ENCODE assay signal across 14 cellular contexts in genomic region chr22:37017356-37017755, GRCh38. TPM values are rescaled to one million over a fixed set of nuclear protein-coding genes. Genes with fewer than 3 reads are reported as not detected.
A peak's percentile ranks its signal among the peaks of the same experiment; 100 is the strongest.
DNase-seq lines count a peak whose midpoint lies in the region; ATAC-seq and TF ChIP-seq lines count a peak whose summit lies in the region.
"Had no signal": no experiment of that assay in that cellular context is flagged by ENCODE, and none has a peak within 500 bp of the region (broad histone marks: within the 10 kb centered on the region; RNA-seq: fewer than 3 reads in every experiment).

No MANE protein-coding gene starts in this region.

- WGBS in mammary epithelial cell (ENCODE audit: low coverage, missing lambda C conversion rate) = 96% methylated on average over 9 of the region's 10 CpGs

- ATAC-seq in HG02571 (IDR thresholded peaks at IDR 0.05; ENCODE audit: unreplicated experiment) = no peak
- no peak for ATAC-seq in GM18867 (IDR thresholded peaks at IDR 0.05; ENCODE audit: unreplicated experiment)

- H3K36me3 Mint-ChIP-seq in MCF 10A (ENCODE audit: insufficient read depth, unreplicated experiment) (no peaks in the 10 kb centered on the region), type B pancreatic cell (no peaks in the 10 kb centered on the region)

- H3K4me3 Mint-ChIP-seq in MCF 10A (ENCODE audit: unreplicated experiment) (peak overlapping the region; percentile 33), type B pancreatic cell (peak overlapping the region; percentile 68)
- H3K4me3 Mint-ChIP-seq: stimulated activated naive CD8-positive, alpha-beta T cell treated with anti-CD3 and anti-CD28 coated beads, Interleukin-15, Interleukin-2, amounts not matched to agents 100 ng/mL and 50 ng/mL, for 24 hours had no signal

- H3K9me3 Mint-ChIP-seq in MCF 10A (ENCODE audit: unreplicated experiment) = no peaks in the 10 kb centered on the region
- H3K9me3 Mint-ChIP-seq in type B pancreatic cell = no peaks in the 10 kb centered on the region
- H3K9me3 Mint-ChIP-seq: stimulated activated naive CD8-positive, alpha-beta T cell treated with anti-CD3 and anti-CD28 coated beads, Interleukin-15, Interleukin-2, amounts not matched to agents 100 ng/mL and 50 ng/mL, for 24 hours had no signal

- TF ChIP-seq CTCF in MCF 10A (IDR thresholded peaks at IDR 0.05; ENCODE audit: unreplicated experiment) (no peak), mammary epithelial cell (conservative IDR thresholded peaks at IDR 0.05 in 1 of 2, IDR thresholded peaks at IDR 0.05 in 1 of 2; ENCODE audit: extremely low read depth in 1 of 2, insufficient read depth in 1 of 2, low read depth in 1 of 2, low read length in 2 of 2) (no peak), colonic mucosa (IDR thresholded peaks at IDR 0.05) (no peak), type B pancreatic cell (conservative IDR thresholded peaks at IDR 0.05) (no peak)

- DNase-seq in MCF 10A (ENCODE audit: unreplicated experiment) = no peak
- DNase-seq in mammary epithelial cell = no peak
- no peak for DNase-seq in colonic mucosa
- DNase-seq in type B pancreatic cell (ENCODE audit: extremely low spot score, unreplicated experiment) = no peak
- no peak for DNase-seq in NCI-H1694 (lab: John Stamatoyannopoulos, UW)
- DNase-seq: activated gamma-delta T cell treated with Interleukin-2 at 50 U/mL for 16 hours; brain microvascular endothelial cell; NK-92 treated with Interleukin-12 subunit alpha and Interleukin-12 subunit beta, amount 100 ng/mL, for 24 hours; sigmoid colon; SJCRH30 had no signal

- H3K4me3 ChIP-seq in mammary epithelial cell (replicated peaks in 1 of 3; ENCODE audit: insufficient read depth in 1 of 3, low read depth in 2 of 3, low read length in 3 of 3) = no peak overlapping the region
- peak overlapping the region; percentile 87 for H3K4me3 ChIP-seq in colonic mucosa
- H3K4me3 ChIP-seq in mucosa of stomach (ENCODE audit: low read length) = peak overlapping the region; percentile 71
- H3K4me3 ChIP-seq: SJCRH30 had no signal

- dilution Hi-C loops in mammary epithelial cell (cut with HindIII; ENCODE audit: low sequenced_read_pairs) = no loop called here

- no peaks in the 10 kb centered on the region for H3K9me3 ChIP-seq in mammary epithelial cell (replicated peaks; ENCODE audit: insufficient read depth, low read length)
- H3K9me3 ChIP-seq in colonic mucosa = no peaks in the 10 kb centered on the region
- no peaks in the 10 kb centered on the region for H3K9me3 ChIP-seq in mucosa of stomach (ENCODE audit: control insufficient read depth, low read length)
- H3K9me3 ChIP-seq: sigmoid colon, SJCRH30 had no signal

- H3K27ac ChIP-seq in mammary epithelial cell (ENCODE audit: insufficient read depth, low read depth, low read length) (no peak overlapping the region), colonic mucosa (peak overlapping the region; percentile 99)
- H3K27ac ChIP-seq: brain microvascular endothelial cell, SJCRH30 had no signal

- H3K27me3 Mint-ChIP-seq in MCF 10A (ENCODE audit: insufficient read depth, unreplicated experiment) (no peaks in the 10 kb centered on the region), type B pancreatic cell (no peaks in the 10 kb centered on the region)

- H3K4me2 ChIP-seq in mammary epithelial cell (ENCODE audit: insufficient read depth, low read depth, low read length) = no peak overlapping the region

- H3K4me1 ChIP-seq in mammary epithelial cell (ENCODE audit: insufficient read depth, low read length) = peaks cover 10% of the 10 kb centered on the region
- H3K4me1 ChIP-seq in colonic mucosa = peaks cover 42% of the 10 kb centered on the region
- H3K4me1 ChIP-seq in mucosa of stomach (ENCODE audit: control insufficient read depth, insufficient read depth, low read length) = peaks cover 83% of the 10 kb centered on the region
- H3K4me1 ChIP-seq: SJCRH30 had no signal

- POLR2A ChIA-PET in MCF 10A (lab: Yijun Ruan, JAX) = interaction anchor here (0.5 to 2.9 kb wide), 3 partner anchors 12 to 359 kb away, joined by 3 to 10 read pairs (median 3); no protein-coding TSS in a partner anchor

- no peaks in the 10 kb centered on the region for H4K20me1 ChIP-seq in mammary epithelial cell (ENCODE audit: insufficient read depth, low read length)

- H3K27ac Mint-ChIP-seq in MCF 10A (ENCODE audit: low read depth, unreplicated experiment) (no peak overlapping the region), type B pancreatic cell (no peak overlapping the region)
- H3K27ac Mint-ChIP-seq: stimulated activated naive CD8-positive, alpha-beta T cell treated with anti-CD3 and anti-CD28 coated beads, Interleukin-15, Interleukin-2, amounts not matched to agents 100 ng/mL and 50 ng/mL, for 24 hours had no signal

- peaks cover 33% of the 10 kb centered on the region for H3K79me2 ChIP-seq in mammary epithelial cell (ENCODE audit: insufficient read depth, low read length)

- no peak overlapping the region for H2AFZ ChIP-seq in mammary epithelial cell (ENCODE audit: low read depth, low read length)

- H3K36me3 ChIP-seq in mammary epithelial cell (ENCODE audit: insufficient read depth, low read length) (no peaks in the 10 kb centered on the region), colonic mucosa (no peaks in the 10 kb centered on the region), mucosa of stomach (ENCODE audit: control insufficient read depth, insufficient read depth, low read length) (peaks cover 5% of the 10 kb centered on the region)
- H3K36me3 ChIP-seq: sigmoid colon, SJCRH30 had no signal

- no TSS peak for BruUV-seq in MCF 10A (replicated peaks; lab: Mats Ljungman, UMichigan)
- no TSS peak for BruUV-seq in mammary epithelial cell (replicated peaks; lab: Mats Ljungman, UMichigan)

- in situ Hi-C loops in mammary epithelial cell (cut with MboI; ENCODE audit: low sequenced_read_pairs in 2 of 2) = no loop called here

- no peak overlapping the region for H3K9ac ChIP-seq in mammary epithelial cell (ENCODE audit: insufficient read depth, low read length)
- peak overlapping the region; percentile 83 to 94 for H3K9ac ChIP-seq in colonic mucosa (ENCODE audit: low read depth in 2 of 2, low read length in 2 of 2)
- H3K9ac ChIP-seq in mucosa of stomach (ENCODE audit: low read length) = peak overlapping the region; percentile 85

- intact Hi-C loops in MCF 10A (cut with micrococcal nuclease) (no loop called here), mammary epithelial cell (cut with micrococcal nuclease) (no loop called here), colonic mucosa (cut with DNase I) (no loop called here)

- H3K27me3 ChIP-seq in mammary epithelial cell (ENCODE audit: insufficient read depth, low read length) = no peaks in the 10 kb centered on the region
- no peaks in the 10 kb centered on the region for H3K27me3 ChIP-seq in colonic mucosa
- no peaks in the 10 kb centered on the region for H3K27me3 ChIP-seq in mucosa of stomach (ENCODE audit: control insufficient read depth, insufficient read depth, low read length)
- H3K27me3 ChIP-seq: brain microvascular endothelial cell, sigmoid colon, SJCRH30 had no signal

- CTCF ChIA-PET in MCF 10A (lab: Yijun Ruan, JAX) (interaction anchor here (0.7 to 1.2 kb wide), 2 partner anchors 25 to 243 kb away, joined by 3 to 4 read pairs; no protein-coding TSS in a partner anchor), mammary epithelial cell (lab: Charles Lee; ENCODE audit: low non-redundant PET) (interaction anchor here (0.6 kb wide), 1 partner anchor 81 kb away, joined by 3 read pairs; no protein-coding TSS in a partner anchor)

- H3K4me1 Mint-ChIP-seq in MCF 10A (ENCODE audit: insufficient read depth, unreplicated experiment) (peaks cover 22% of the 10 kb centered on the region), type B pancreatic cell (ENCODE audit: unreplicated experiment) (peaks cover 16% of the 10 kb centered on the region)

RNA-seq across cellular contexts. Expression of gene TST, which starts 1.9 kb away (rescaled TPM):
- 16.2 and 16.4 TPM in 2 replicates for total RNA-seq in MCF 10A (2022)
- total RNA-seq in mammary epithelial cell = 10 to 100 TPM; 20.4 to 40.2 TPM
- polyA plus RNA-seq in mammary epithelial cell = 33.2 TPM
- polyA minus RNA-seq in mammary epithelial cell = 5.8 TPM
- total RNA-seq in colonic mucosa = 100 to 1,000 TPM; 410 to 474 TPM
- total RNA-seq in type B pancreatic cell (ENCODE audit: low replicate concordance) = 30.8 and 34.0 TPM in 2 replicates

RNA-seq across cellular contexts. Expression of gene MPST, which starts 2.2 kb away (rescaled TPM):
- total RNA-seq in MCF 10A (2022) = 40.7 and 51.2 TPM in 2 replicates
- 10 to 100 TPM; 40.1 to 81.0 TPM for total RNA-seq in mammary epithelial cell
- 40.7 TPM for polyA plus RNA-seq in mammary epithelial cell
- 13.8 TPM for polyA minus RNA-seq in mammary epithelial cell
- 100 to 1,000 TPM; 217 to 259 TPM for total RNA-seq in colonic mucosa
- 56.6 and 71.3 TPM in 2 replicates for total RNA-seq in type B pancreatic cell (ENCODE audit: low replicate concordance)

RNA-seq across cellular contexts. Expression of gene KCTD17, which starts 34.2 kb away (rescaled TPM):
- total RNA-seq in MCF 10A (2022) = 11.7 and 12.8 TPM in 2 replicates
- total RNA-seq in mammary epithelial cell = 10 to 100 TPM; 19.2 to 25.9 TPM
- polyA plus RNA-seq in mammary epithelial cell = 18.4 TPM
- polyA minus RNA-seq in mammary epithelial cell = 29.2 TPM
- total RNA-seq in colonic mucosa = 10 to 100 TPM; 25.4 to 39.9 TPM
- 11.1 and 53.7 TPM in 2 replicates for total RNA-seq in type B pancreatic cell (ENCODE audit: low replicate concordance)

Comparison
In these comparisons a context has a peak if more than half of its experiments do, and no peak if none do; other contexts are left out.
1. H3K4me3 ChIP-seq: peak in colonic mucosa (single experiment) and mucosa of stomach (single experiment); none in mammary epithelial cell (0 of 3).
2. RNA of gene TST, which starts 1.9 kb away (total RNA-seq): 410 to 474 TPM in colonic mucosa; 20.4 to 40.2 TPM in mammary epithelial cell, 30.8 to 34.0 TPM in type B pancreatic cell and 16.2 to 16.4 TPM in MCF 10A; every median in the first group is over 4 times any median in the second.